14 cellular contexts compared by ENCODE assay signal in the genomic region with DNA sequence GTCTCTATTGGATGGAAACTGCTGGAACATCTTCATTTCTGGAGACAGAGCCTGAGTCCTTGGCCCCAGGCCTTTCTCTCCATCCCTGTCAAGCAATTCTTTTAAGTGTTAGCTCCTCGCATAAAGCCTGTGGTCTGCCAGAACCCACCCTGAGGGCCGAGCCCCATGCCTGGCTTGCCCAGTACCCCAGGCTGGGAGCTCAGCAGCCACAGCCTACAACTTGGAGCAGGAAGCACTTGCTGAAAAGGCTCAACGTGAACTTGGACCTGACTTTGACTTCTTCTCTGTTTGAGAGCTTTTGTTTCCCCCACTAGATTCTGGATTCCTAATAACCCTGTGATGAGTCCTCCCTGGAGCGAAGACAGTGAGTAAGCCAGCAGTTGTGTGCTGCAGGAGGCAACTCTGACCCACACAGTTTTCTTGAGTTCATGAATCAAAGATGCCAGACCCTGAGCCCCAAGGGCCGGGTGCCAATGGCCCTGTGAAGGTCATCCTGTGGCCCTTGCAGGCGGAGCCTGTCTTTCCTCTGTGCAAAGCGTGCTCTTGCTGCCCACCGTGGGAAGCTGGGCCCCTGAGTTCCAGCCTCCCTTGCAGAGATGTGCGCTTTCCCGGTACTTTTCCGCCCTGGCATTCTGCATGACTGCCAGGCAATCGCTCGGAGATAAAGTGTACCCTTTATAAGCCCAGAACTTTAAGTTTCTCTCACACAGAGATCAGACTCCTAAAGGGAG.
DNase-seq lines count a peak whose midpoint lies in the region; ATAC-seq and TF ChIP-seq lines count a peak whose summit lies in the region.
"Had no signal": no experiment of that assay in that cellular context is flagged by ENCODE, and none has a peak within 500 bp of the region (broad histone marks: within the 10 kb centered on the region; RNA-seq: fewer than 3 reads in every experiment).

No MANE protein-coding gene starts in this region.

- H4K5ac ChIP-seq in IMR-90 (ENCODE audit: low read depth, low read length), result no peak overlapping the region

- no peak overlapping the region for H4K91ac ChIP-seq in IMR-90 (ENCODE audit: insufficient read depth, low read depth, low read length)

- H3K36me3 ChIP-seq in IMR-90 (ENCODE audit: control insufficient read depth, insufficient read depth, low read length), result no peaks in the 10 kb centered on the region
- no peaks in the 10 kb centered on the region for H3K36me3 ChIP-seq in brain microvascular endothelial cell (replicated peaks)
- H3K36me3 ChIP-seq in skeletal muscle satellite cell (ENCODE audit: insufficient read depth, low read length), result no peaks in the 10 kb centered on the region

- no peak overlapping the region for H3K23ac ChIP-seq in IMR-90 (ENCODE audit: low read depth, low read length)

- DNase-seq in IMR-90 (peak; percentile 15), brain microvascular endothelial cell (peak; percentile 10), middle frontal gyrus (ENCODE audit: extremely low spot score, low spot score) (peak; percentile 7), DMS53 treated with DMSO at 0.1 percent for 48 hours (lab: John Stamatoyannopoulos, UW; ENCODE audit: unreplicated experiment) (no peak), NOMO-1 (lab: John Stamatoyannopoulos, UW; ENCODE audit: unreplicated experiment in 2 of 2) (no peak)
- no peak for DNase-seq in central memory CD4-positive, alpha-beta T cell
- DNase-seq in stimulated activated CD4-positive, alpha-beta T cell treated with anti-CD3 and anti-CD28 coated beads, Interleukin-4, amount 100 ng/mL, for 4 hours, result no peak
- DNase-seq: GDM1, KBM-7, NCI-H1694 treated with DMSO at 0.1 percent for 48 hours, NCI-H2227 treated with DMSO at 0.1 percent for 48 hours, NCI-H82, SIG-M5 had no signal

- H3K27ac ChIP-seq in IMR-90 (ENCODE audit: insufficient read depth, low read length) (no peak overlapping the region), brain microvascular endothelial cell (no peak overlapping the region)

- no peak overlapping the region for H3K4ac ChIP-seq in IMR-90 (ENCODE audit: low read depth, low read length)

- no peak for TF ChIP-seq POLR2A in IMR-90 (IDR thresholded peaks at IDR 0.05; ENCODE audit: low read depth, low read length)

- H2AK5ac ChIP-seq in IMR-90 (ENCODE audit: low read depth, low read length), result no peak overlapping the region

- in situ Hi-C loops in IMR-90 (cut with MboI; ENCODE audit: low sequenced_read_pairs), result loop anchor here (25.0 kb wide), 2 partner anchors 749 to 1199 kb away; a partner anchor contains a TSS
- in situ Hi-C loops in brain microvascular endothelial cell (cut with HindIII; ENCODE audit: low pct_ligation_motif_present, low sequenced_read_pairs), result no loop called here

- no peak overlapping the region for H2AK9ac ChIP-seq in IMR-90 (replicated peaks; ENCODE audit: low read depth, low read length, poor library complexity)

- H2BK15ac ChIP-seq in IMR-90 (ENCODE audit: low read depth, low read length), result no peak overlapping the region

- no peak for TF ChIP-seq RAD21 in IMR-90 (IDR thresholded peaks at IDR 0.05; ENCODE audit: low read length)

- H3K4me2 ChIP-seq in IMR-90 (ENCODE audit: low read depth, low read length), result no peak overlapping the region
- peak overlapping the region; percentile 71 for H3K4me2 ChIP-seq in skeletal muscle satellite cell (ENCODE audit: low read length)

- POLR2A ChIA-PET in IMR-90 (lab: Charles Lee; ENCODE audit: unreplicated experiment), result no interaction called here

- ATAC-seq in IMR-90 (ENCODE audit: low read depth), result peak; percentile 63

- 70% methylated on average over 6 of the region's 13 CpGs; no CpG with 5 or more reads in 1 of the 2 experiments for WGBS in IMR-90 (ENCODE audit: extremely low coverage in 2 of 2, insufficient read length in 1 of 2), 2 experiments

- no peak overlapping the region for H3K56ac ChIP-seq in IMR-90 (ENCODE audit: extremely low read depth, insufficient read depth, low read length)

- dilution Hi-C loops in IMR-90 (cut with HindIII; ENCODE audit: low sequenced_read_pairs, unreplicated experiment), result no loop called here

- H2AFZ ChIP-seq in IMR-90 (replicated peaks; ENCODE audit: low read length, poor library complexity), result no peak overlapping the region

- H3K14ac ChIP-seq in IMR-90 (replicated peaks; ENCODE audit: low read depth, low read length), result no peak overlapping the region

- no peak overlapping the region for H3K4me3 ChIP-seq in IMR-90 (ENCODE audit: insufficient read depth, low read depth, low read length)
- H3K4me3 ChIP-seq in brain microvascular endothelial cell (ENCODE audit: low read depth, low read length), result no peak overlapping the region
- no peak overlapping the region for H3K4me3 ChIP-seq in skeletal muscle satellite cell (ENCODE audit: low read length)

- no peaks in the 10 kb centered on the region for H3K9me1 ChIP-seq in IMR-90 (ENCODE audit: insufficient read depth, low read length)

- BruUV-seq in IMR-90 (replicated peaks; lab: Mats Ljungman, UMichigan), result no TSS peak

- H3K4me1 ChIP-seq in IMR-90 (ENCODE audit: control insufficient read depth, insufficient read depth, low read length), result peaks cover 18% of the 10 kb centered on the region; the same call in 1 of the 2 replicates
- peaks cover 3% of the 10 kb centered on the region for H3K4me1 ChIP-seq in skeletal muscle satellite cell (ENCODE audit: control insufficient read depth, insufficient read depth, low read length)

- peaks cover 2% of the 10 kb centered on the region; the same call in 1 of the 2 replicates for H3K9me3 ChIP-seq in IMR-90 (ENCODE audit: control insufficient read depth, insufficient read depth, low read length)
- no peaks in the 10 kb centered on the region for H3K9me3 ChIP-seq in skeletal muscle satellite cell (replicated peaks; ENCODE audit: low read length)

- intact Hi-C loops in IMR-90 (cut with micrococcal nuclease), result no loop called here

- no peak overlapping the region for H2BK120ac ChIP-seq in IMR-90 (ENCODE audit: low read depth, low read length)

- no peak overlapping the region for H2BK20ac ChIP-seq in IMR-90 (ENCODE audit: low read depth, low read length)

- TF ChIP-seq CTCF in IMR-90 (conservative IDR thresholded peaks at IDR 0.05; ENCODE audit: low read depth, low read length) (no peak), brain microvascular endothelial cell (IDR thresholded peaks at IDR 0.05; ENCODE audit: low read depth, low read length, missing control alignments) (no peak)

- H3K27me3 ChIP-seq in IMR-90 (ENCODE audit: control insufficient read depth, insufficient read depth, low read length) (peaks cover 2% of the 10 kb centered on the region; the same call in 1 of the 2 replicates), brain microvascular endothelial cell (replicated peaks) (no peaks in the 10 kb centered on the region), skeletal muscle satellite cell (ENCODE audit: control insufficient read depth, insufficient read depth, low read length) (peaks cover 18% of the 10 kb centered on the region)

- no peaks in the 10 kb centered on the region for H3K79me1 ChIP-seq in IMR-90 (ENCODE audit: low read depth in 1 of 2, low read length in 2 of 2)

- no peak overlapping the region for H3K18ac ChIP-seq in IMR-90 (ENCODE audit: low read depth, low read length)

- H4K20me1 ChIP-seq in IMR-90 (ENCODE audit: insufficient read depth, low read length), result no peaks in the 10 kb centered on the region

- CTCF ChIA-PET in IMR-90 (lab: Yijun Ruan, JAX), result interaction anchor here (0.5 kb wide), 1 partner anchor 454 kb away, joined by 3 read pairs; no protein-coding TSS in a partner anchor

- H4K8ac ChIP-seq in IMR-90 (ENCODE audit: low read depth in 2 of 2, low read length in 2 of 2), result no peak overlapping the region

- H3K9ac ChIP-seq in IMR-90 (ENCODE audit: low read depth, low read length) (no peak overlapping the region), skeletal muscle satellite cell (ENCODE audit: low read depth, low read length) (no peak overlapping the region)

- no peak overlapping the region for H2BK5ac ChIP-seq in IMR-90 (ENCODE audit: low read depth, low read length, poor library complexity, severe bottlenecking)

TF ChIP-seq in IMR-90, 13 proteins besides CTCF, POLR2A, EP300 and RAD21:
- TF ChIP-seq NFE2L2 (IDR thresholded peaks at IDR 0.05; ENCODE audit: low read depth, low read length), result no peak
- no peak for TF ChIP-seq MAFK (IDR thresholded peaks at IDR 0.05; ENCODE audit: low read depth, low read length)
- TF ChIP-seq, protein P1, sequence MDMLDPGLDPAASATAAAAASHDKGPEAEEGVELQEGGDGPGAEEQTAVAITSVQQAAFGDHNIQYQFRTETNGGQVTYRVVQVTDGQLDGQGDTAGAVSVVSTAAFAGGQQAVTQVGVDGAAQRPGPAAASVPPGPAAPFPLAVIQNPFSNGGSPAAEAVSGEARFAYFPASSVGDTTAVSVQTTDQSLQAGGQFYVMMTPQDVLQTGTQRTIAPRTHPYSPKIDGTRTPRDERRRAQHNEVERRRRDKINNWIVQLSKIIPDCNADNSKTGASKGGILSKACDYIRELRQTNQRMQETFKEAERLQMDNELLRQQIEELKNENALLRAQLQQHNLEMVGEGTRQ (IDR thresholded peaks at IDR 0.05; ENCODE audit: low read depth, low read length), result no peak
- TF ChIP-seq BHLHE40 (IDR thresholded peaks at IDR 0.05; ENCODE audit: low read depth, low read length), result no peak
TF ChIP-seq in IMR-90: peak in this region for 0.

Comparison
In these comparisons a context has a peak if more than half of its experiments do, and no peak if none do; other contexts are left out.
1. DNase-seq: peak in IMR-90 (single experiment), brain microvascular endothelial cell (single experiment) and middle frontal gyrus (single experiment); none in central memory CD4-positive, alpha-beta T cell (single experiment), DMS53 treated with DMSO at 0.1 percent for 48 hours (single experiment), stimulated activated CD4-positive, alpha-beta T cell treated with anti-CD3 and anti-CD28 coated beads, Interleukin-4, amount 100 ng/mL, for 4 hours (0 of 2) and NOMO-1 (0 of 2).